ENCODE assay signal across 10 cellular contexts in the genomic region with DNA sequence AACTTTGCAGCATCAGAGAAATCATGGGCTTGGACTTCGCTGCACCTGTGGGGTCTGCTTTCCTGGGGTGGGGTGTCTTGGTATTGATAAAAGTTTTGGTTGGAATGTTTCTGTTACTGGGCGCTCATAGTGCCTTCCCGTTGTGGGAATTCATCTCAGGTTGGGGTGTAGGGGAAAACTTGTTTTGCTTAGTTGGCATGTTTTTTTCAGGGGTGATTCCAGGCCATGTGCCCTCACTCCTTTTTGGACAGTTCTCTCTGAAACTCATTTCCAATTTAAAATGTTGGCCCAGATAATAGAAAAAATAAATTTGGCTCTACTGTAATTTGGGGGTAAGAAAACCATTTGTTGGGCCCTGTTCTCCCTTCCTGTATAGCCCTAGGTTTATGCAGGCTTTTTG. TPM values are rescaled to one million over a fixed set of nuclear protein-coding genes. Genes with fewer than 3 reads are reported as not detected.
DNase-seq lines count a peak whose midpoint lies in the region; ATAC-seq, FAIRE-seq and TF ChIP-seq lines count a peak whose summit lies in the region.
"Had no signal": no experiment of that assay in that cellular context is flagged by ENCODE, and none has a peak within 500 bp of the region (broad histone marks: within the 10 kb centered on the region; RNA-seq: fewer than 3 reads in every experiment).

No MANE protein-coding gene starts in this region.

- H2AFZ ChIP-seq in GM12878 (ENCODE audit: control insufficient read depth, low read depth, low read length): no peak overlapping the region

- CTCF ChIA-PET in GM12878 (lab: Yijun Ruan, JAX): no interaction called here

- peaks cover 10% of the 10 kb centered on the region for H3K4me1 Mint-ChIP-seq in memory B cell

- RAD21 ChIA-PET in GM12878 (lab: Charles Lee; ENCODE audit: unreplicated experiment): no interaction called here

- WGBS in GM12878 (ENCODE audit: insufficient coverage, insufficient replicate concordance, low lambda C conversion rate, missing lambda C conversion rate): 92% methylated on average over 3 of the region's 3 CpGs
- 76 to 89% methylated on average over 3 of the region's 3 CpGs for WGBS in upper lobe of left lung, 2 donors
- WGBS in adrenal gland, 4 donors: 81 to 93% (median 88%) methylated on average over 3 of the region's 3 CpGs

- SMC1A ChIA-PET in GM12878 (lab: Charles Lee; ENCODE audit: uncharacterized antibody, unreplicated experiment): no interaction called here

- H3K27me3 ChIP-seq in cardiac muscle cell (no peaks in the 10 kb centered on the region), GM12878 (replicated peaks in 1 of 2; ENCODE audit: control insufficient read depth in 2 of 2, insufficient read depth in 2 of 2, low read length in 1 of 2) (peaks cover 0 to 6% of the 10 kb centered on the region in 2 experiments), upper lobe of left lung (peaks cover 0 to 10% (median 4%) of the 10 kb centered on the region in 4 donors), adrenal gland (no peaks in the 10 kb centered on the region)

- peaks cover 7% of the 10 kb centered on the region for H3K36me3 ChIP-seq in cardiac muscle cell
- H3K36me3 ChIP-seq in GM12878 (ENCODE audit: control insufficient read depth in 2 of 2, insufficient read depth in 2 of 2, low read length in 1 of 2): no peaks in the 10 kb centered on the region
- no peaks in the 10 kb centered on the region for H3K36me3 ChIP-seq in upper lobe of left lung
- no peaks in the 10 kb centered on the region for H3K36me3 ChIP-seq in adrenal gland (replicated peaks in 1 of 2)
- H3K36me3 ChIP-seq: prostate gland had no signal

- no peak for DNase-seq in cardiac muscle cell (ENCODE audit: low read depth in 1 of 2, low spot score in 1 of 2)
- DNase-seq in Right ventricle myocardium inferior (ENCODE audit: missing footprints): no peak
- DNase-seq in GM12878 (ENCODE audit: low read depth, low spot score): no peak
- DNase-seq in memory B cell (ENCODE audit: low spot score in 2 of 2): no peak
- DNase-seq in upper lobe of left lung: no peak
- DNase-seq in adrenal gland: no peak
- DNase-seq in iPS-NIHi11 (ENCODE audit: low spot score): no peak
- no peak for DNase-seq in activated effector memory CD4-positive, alpha-beta T cell treated with anti-CD3 and anti-CD28 coated beads, Interleukin-2, amount 50 U/mL, for 16 hours
- DNase-seq: DMS153 had no signal

- H3K4me3 ChIP-seq in cardiac muscle cell: peak overlapping the region; percentile 88
- no peak overlapping the region for H3K4me3 ChIP-seq in GM12878
- H3K4me3 ChIP-seq in upper lobe of left lung: peak overlapping the region in 3 of 4 donors; percentile 77 to 88 (median 86)
- peak overlapping the region in 1 of 4 donors; percentile 85 for H3K4me3 ChIP-seq in adrenal gland

- H3K9me3 Mint-ChIP-seq in memory B cell: no peaks in the 10 kb centered on the region

- no peak for FAIRE-seq in GM12878 (lab: Jason Lieb, UNC)

- no peak for TF ChIP-seq CTCF in cardiac muscle cell (IDR thresholded peaks at IDR 0.05; ENCODE audit: low read depth, low read length)
- no peak for TF ChIP-seq CTCF in GM12878 (IDR thresholded peaks at IDR 0.05 in 2 of 3, conservative IDR thresholded peaks at IDR 0.05 in 1 of 3; ENCODE audit: control insufficient read depth in 2 of 3, extremely low read depth in 1 of 3, insufficient read depth in 1 of 3, low read depth in 3 of 3, low read length in 3 of 3)
- no peak for TF ChIP-seq CTCF in upper lobe of left lung (IDR thresholded peaks at IDR 0.05)
- TF ChIP-seq CTCF in adrenal gland (IDR thresholded peaks at IDR 0.05): no peak

- POLR2A ChIA-PET in GM12878 (lab: Charles Lee): interaction anchor here (0.6 kb wide), 1 partner anchor 1276 kb away, joined by 4 read pairs; no protein-coding TSS in a partner anchor

- no peak overlapping the region for H3K9ac ChIP-seq in GM12878 (ENCODE audit: control insufficient read depth, insufficient read depth, low read length)

- TF ChIP-seq POLR2A in GM12878 (IDR thresholded peaks at IDR 0.05; ENCODE audit: low read depth, low read length) (no peak), upper lobe of left lung (IDR thresholded peaks at IDR 0.05) (no peak), adrenal gland (IDR thresholded peaks at IDR 0.05) (no peak)

- H3K4me1 ChIP-seq in cardiac muscle cell (ENCODE audit: low read depth) (peaks cover 35% of the 10 kb centered on the region), GM12878 (ENCODE audit: control insufficient read depth, insufficient read depth, low read length) (peaks cover 5% of the 10 kb centered on the region; the same call in 1 of the 2 replicates), upper lobe of left lung (peaks cover 0 to 17% (median 3%) of the 10 kb centered on the region in 4 donors), adrenal gland (replicated peaks in 1 of 2) (peaks cover 3 to 9% of the 10 kb centered on the region in 2 donors)
- H3K4me1 ChIP-seq: prostate gland had no signal

- no peak for TF ChIP-seq RAD21 in GM12878 (IDR thresholded peaks at IDR 0.05; ENCODE audit: insufficient read depth, low read depth, low read length)

- BruUV-seq in GM12878 (replicated peaks; lab: Mats Ljungman, UMichigan): no TSS peak

- in situ Hi-C loops in GM12878 (cut with MboI): loop anchor here (10.0 kb wide), 1 partner anchor 173 kb away; no protein-coding TSS in a partner anchor

- no peaks in the 10 kb centered on the region for H4K20me1 ChIP-seq in GM12878 (ENCODE audit: control insufficient read depth, insufficient read depth)

- H3K27ac ChIP-seq in cardiac muscle cell (peak overlapping the region; percentile 96), GM12878 (ENCODE audit: control insufficient read depth, insufficient read depth) (no peak overlapping the region), upper lobe of left lung (no peak overlapping the region), adrenal gland (no peak overlapping the region)

- H3K27me3 Mint-ChIP-seq in memory B cell: peaks cover 17% of the 10 kb centered on the region

- ATAC-seq in Right ventricle myocardium inferior: no peak
- ATAC-seq in GM12878: no peak
- ATAC-seq in memory B cell (ENCODE audit: low read depth): no peak
- ATAC-seq in upper lobe of left lung (ENCODE audit: low FRiP score in 2 of 2): no peak

- no peak overlapping the region for H3K27ac Mint-ChIP-seq in memory B cell

- H3K9me3 ChIP-seq in cardiac muscle cell (ENCODE audit: low read depth): no peaks in the 10 kb centered on the region
- no peaks in the 10 kb centered on the region; the same call in 2 of the 3 replicates for H3K9me3 ChIP-seq in GM12878 (replicated peaks; ENCODE audit: control insufficient read depth, insufficient read depth, low read length)
- no peaks in the 10 kb centered on the region for H3K9me3 ChIP-seq in upper lobe of left lung
- H3K9me3 ChIP-seq in adrenal gland (replicated peaks in 1 of 3): no peaks in the 10 kb centered on the region
- H3K9me3 ChIP-seq: prostate gland had no signal

- peak overlapping the region; percentile 84; the same call in 1 of the 2 replicates for H3K4me2 ChIP-seq in GM12878 (ENCODE audit: control insufficient read depth, insufficient read depth)

- H3K36me3 Mint-ChIP-seq in memory B cell: no peaks in the 10 kb centered on the region

- H3K79me2 ChIP-seq in GM12878 (ENCODE audit: control insufficient read depth, insufficient read depth, low read length): no peaks in the 10 kb centered on the region

- TF ChIP-seq EP300 in GM12878 (IDR thresholded peaks at IDR 0.05; ENCODE audit: borderline replicate concordance in 1 of 2, control insufficient read depth in 1 of 2, low read depth in 2 of 2, low read length in 2 of 2) (no peak), upper lobe of left lung (IDR thresholded peaks at IDR 0.05) (no peak)

- intact Hi-C loops in Right ventricle myocardium inferior (cut with DNase I): loop anchor here (10.0 kb wide), 4 partner anchors 267 to 417 kb away; a partner anchor contains a TSS
- intact Hi-C loops in GM12878 (cut with micrococcal nuclease; ENCODE audit: unreplicated experiment): loop anchor here (5.0 to 10.0 kb wide), 3 partner anchors 396 to 637 kb away; no protein-coding TSS in a partner anchor
- intact Hi-C loops in adrenal gland (cut with DNase I): loop anchor here (5.0 to 10.0 kb wide), 4 partner anchors 67 to 393 kb away; no protein-coding TSS in a partner anchor

- H3K4me3 Mint-ChIP-seq in memory B cell: peak overlapping the region; percentile 74

TF ChIP-seq in GM12878, 131 proteins besides CTCF, POLR2A, EP300 and RAD21 (continues in another document):
- TF ChIP-seq ZNF384 (IDR thresholded peaks at IDR 0.05; ENCODE audit: borderline replicate concordance, low read depth, low read length): no peak
- no peak for TF ChIP-seq YY1 (IDR thresholded peaks at IDR 0.05; ENCODE audit: low read depth, low read length)

RNA-seq across cellular contexts. Expression of a gene that starts 1.5 kb away (rescaled TPM):
- total RNA-seq in cardiac muscle cell (423 and 509 TPM in 2 replicates), Right ventricle myocardium inferior (90.4 TPM), GM12878 (2014; rRNA removed) (under 0.01 and 0.11 TPM in 2 replicates), GM12878 (2014; rRNA removed; fragmentation: Illumina TruSeq; extraction: Trizol) (0.13 TPM in 1 of 2 replicates, not detected in the other), GM12878 (2021) (0.15 and 0.32 TPM in 2 replicates), upper lobe of left lung (10 to 100 TPM; 11.5 to 45.0 (median 27.1) TPM), adrenal gland (10 to 100 TPM; 14.6 to 47.2 (median 17.8) TPM)
- polyA plus RNA-seq in cardiac muscle cell (216 and 265 TPM in 2 replicates), GM12878 (2011; rRNA removed) (0.01 TPM in 1 of 2 replicates, not detected in the other), GM12878 (2014; fragmentation: Illumina TruSeq; extraction: Trizol) (0.07 and 0.13 TPM in 2 replicates), GM12878 (2014; fragmentation: Nextera tagmentation; extraction: Ambion mirVana) (not detected), GM12878 (2014; rRNA removed) (0.04 and 0.20 TPM in 2 replicates), GM12878 (2016; fragmentation: Nextera tagmentation; extraction: Ambion mirVana) (under 1 TPM; 0.19 to 0.28 TPM), adrenal gland (10 to 100 TPM in 1 of 3 donors, 1 to 10 TPM in 2; 6.2 to 10.9 (median 8.6) TPM)
- 0.71 and 0.79 TPM in 2 replicates for total RNA-seq in GM12878 (2013; cell fraction: nucleolus; rRNA removed)
- polyA plus RNA-seq in GM12878 (2011; ENCODE audit: low read depth): 0.33 TPM
- 0.07 and 0.13 TPM in 2 replicates for polyA plus RNA-seq in GM12878 (2011; cell fraction: cytosol; rRNA removed)
- 0.01 and 0.09 TPM in 2 replicates for polyA plus RNA-seq in GM12878 (2011; cell fraction: nucleus; rRNA removed)
- polyA plus RNA-seq in GM12878 (2012): 0.25 and 0.42 TPM in 2 replicates
- polyA minus RNA-seq in GM12878 (2011; rRNA and poly(A)+ RNA removed): 0.05 and 0.66 TPM in 2 replicates
- polyA minus RNA-seq in GM12878 (2011; cell fraction: cytosol; rRNA and poly(A)+ RNA removed): not detected in 2 replicates
- polyA minus RNA-seq in GM12878 (2011; cell fraction: nucleus; rRNA and poly(A)+ RNA removed): 0.10 and 0.36 TPM in 2 replicates

Comparison
In these comparisons a context has a peak if more than half of its experiments do, and no peak if none do; other contexts are left out.
1. RNA of a gene that starts 1.5 kb away (total RNA-seq): 423 to 509 TPM in cardiac muscle cell, 90.4 TPM in Right ventricle myocardium inferior (single experiment), 11.5 to 45.0 TPM in upper lobe of left lung and 14.6 to 47.2 TPM in adrenal gland; under 0.01 to 0.79 TPM in GM12878; every median in the first group is over 4 times any median in the second.